Comparison of ENCODE assay signal across 8 cellular contexts in genomic region chr19:1269065-1269477, GRCh38. TPM values are rescaled to one million over a fixed set of nuclear protein-coding genes. Genes with fewer than 3 reads are reported as not detected.
DNase-seq lines count a peak whose midpoint lies in the region; ATAC-seq and TF ChIP-seq lines count a peak whose summit lies in the region.

Gene CIRBP, plus strand, starts transcription at chr19:1269332. Its CDS starts 1,602 bp downstream, at chr19:1270934.

- peak within 1 kb of the TSS; percentile 92 for H3K4me3 Mint-ChIP-seq in activated naive CD4-positive, alpha-beta T cell treated with anti-CD3 and anti-CD28 coated beads, Interleukin-2, amount 50 U/mL, for 24 hours

- H3K36me3 ChIP-seq in GM06990 (ENCODE audit: control insufficient read depth, insufficient read depth, low read length): peaks cover 26% of the 10 kb centered on the region

- peak within 1 kb of the TSS; percentile 98 for H3K4me3 ChIP-seq in GM06990 (replicated peaks; ENCODE audit: low read depth, low read length)

- H3K4me1 Mint-ChIP-seq in activated naive CD4-positive, alpha-beta T cell treated with anti-CD3 and anti-CD28 coated beads, Interleukin-2, amount 50 U/mL, for 24 hours: peaks cover 64% of the 10 kb centered on the region

- H3K36me3 Mint-ChIP-seq in activated naive CD4-positive, alpha-beta T cell treated with anti-CD3 and anti-CD28 coated beads, Interleukin-2, amount 50 U/mL, for 24 hours: peaks cover 27% of the 10 kb centered on the region

- ATAC-seq in HG02588 (IDR thresholded peaks at IDR 0.05; ENCODE audit: unreplicated experiment): peak; percentile 47
- ATAC-seq in omental fat pad (ENCODE audit: low FRiP score): peak; percentile 53

- no peaks in the 10 kb centered on the region for H3K9me3 Mint-ChIP-seq in activated naive CD4-positive, alpha-beta T cell treated with anti-CD3 and anti-CD28 coated beads, Interleukin-2, amount 50 U/mL, for 24 hours

- TF ChIP-seq CTCF in GM06990 (IDR thresholded peaks at IDR 0.05; ENCODE audit: insufficient read depth, low read length, poor library complexity, severe bottlenecking): no peak
- TF ChIP-seq CTCF in omental fat pad (IDR thresholded peaks at IDR 0.05): no peak

- H3K27ac ChIP-seq in temporal lobe (ENCODE audit: low read depth, low read length): peak within 1 kb of the TSS; percentile 94

- peak; percentile 98 for DNase-seq in GM06990 (ENCODE audit: extremely low read depth, insufficient read length)
- DNase-seq in NCI-H1105 (lab: John Stamatoyannopoulos, UW): peak; percentile 98
- DNase-seq in SKM-1 (lab: John Stamatoyannopoulos, UW; ENCODE audit: unreplicated experiment): peak; percentile 91
- DNase-seq in globus pallidus (ENCODE audit: low spot score): peak; percentile 100
- DNase-seq in omental fat pad (ENCODE audit: low spot score): peak; percentile 99

- peak within 1 kb of the TSS; percentile 92 for H3K27ac Mint-ChIP-seq in activated naive CD4-positive, alpha-beta T cell treated with anti-CD3 and anti-CD28 coated beads, Interleukin-2, amount 50 U/mL, for 24 hours

- no peaks in the 10 kb centered on the region for H3K27me3 Mint-ChIP-seq in activated naive CD4-positive, alpha-beta T cell treated with anti-CD3 and anti-CD28 coated beads, Interleukin-2, amount 50 U/mL, for 24 hours

- H3K27me3 ChIP-seq in GM06990 (replicated peaks; ENCODE audit: control insufficient read depth, insufficient read depth, low read length): no peaks in the 10 kb centered on the region; the same call in 1 of the 2 replicates

RNA-seq across cellular contexts. Expression of gene CIRBP, which starts in this region (rescaled TPM):
- total RNA-seq in omental fat pad: 100 to 1,000 TPM; 292 to 484 (median 372) TPM
- total RNA-seq in temporal lobe: 289 TPM

Comparison
In these comparisons a context has a peak if more than half of its experiments do, and no peak if none do; other contexts are left out.
1. Peak in every context shown above with its lines: DNase-seq, ATAC-seq, H3K4me3 ChIP-seq and H3K27ac ChIP-seq.